Comparison of ENCODE assay signal across 8 cellular contexts in genomic region chr14:76919811-76920571, GRCh38.
DNase-seq lines count a peak whose midpoint lies in the region; ATAC-seq and FAIRE-seq lines count a peak whose summit lies in the region.

No MANE protein-coding gene starts in this region.

- peaks cover 0 to 22% of the 10 kb centered on the region in 2 donors for H3K4me1 ChIP-seq in small intestine (ENCODE audit: control insufficient read depth in 2 of 2, insufficient read depth in 1 of 2, low read depth in 1 of 2, low read length in 1 of 2)

- DNase-seq in A172 (ENCODE audit: low spot score) (peak; percentile 63), H7 (peak; percentile 67), NCI-H526 treated with DMSO at 0.1 percent for 48 hours (lab: John Stamatoyannopoulos, UW) (peak; percentile 95), astrocyte of the hippocampus (ENCODE audit: low read depth, low spot score) (peak; percentile 82), iris pigment epithelial cell (ENCODE audit: low read depth) (peak; percentile 70), small intestine (peak; percentile 37), cerebellar nuclear complex (lab: John Stamatoyannopoulos, UW) (no peak)

- H3K36me3 ChIP-seq in H7 (replicated peaks; ENCODE audit: control insufficient read depth, insufficient read depth, low read length), result no peaks in the 10 kb centered on the region
- no peaks in the 10 kb centered on the region for H3K36me3 ChIP-seq in small intestine (ENCODE audit: control insufficient read depth in 2 of 2, insufficient read depth in 2 of 2, low read length in 2 of 2)

- WGBS in small intestine, 3 donors, result 13 to 27% (median 14%) methylated on average over 17 to 19 of the region's 19 CpGs

- no peak for ATAC-seq in HG03135 (IDR thresholded peaks at IDR 0.05; ENCODE audit: unreplicated experiment)

- H3K27me3 ChIP-seq in H7 (ENCODE audit: control insufficient read depth, insufficient read depth, low read length) (no peaks in the 10 kb centered on the region), small intestine (ENCODE audit: control insufficient read depth in 2 of 2, insufficient read depth in 2 of 2, low read length in 2 of 2) (no peaks in the 10 kb centered on the region)

- H3K27ac ChIP-seq in small intestine (ENCODE audit: low read depth in 1 of 2, low read length in 1 of 2), result peak overlapping the region in 1 of 2 donors; percentile 85

- H3K9me3 ChIP-seq in small intestine (ENCODE audit: control insufficient read depth, low read depth), result no peaks in the 10 kb centered on the region

- FAIRE-seq in small intestine (lab: Jason Lieb, UNC), result no peak

- H3K4me3 ChIP-seq in H7 (ENCODE audit: insufficient read depth, low read depth, low read length) (no peak overlapping the region), small intestine (ENCODE audit: low read depth in 1 of 2, low read length in 2 of 2) (no peak overlapping the region)

Comparison
In these comparisons a context has a peak if more than half of its experiments do, and no peak if none do; other contexts are left out.
1. DNase-seq: peak in A172 (single experiment), H7 (single experiment), NCI-H526 treated with DMSO at 0.1 percent for 48 hours (single experiment), astrocyte of the hippocampus (single experiment), iris pigment epithelial cell (single experiment) and small intestine (single experiment); none in cerebellar nuclear complex (0 of 2).